In genomic region chr7:39833865-39834634, GRCh38 we compare ENCODE assay signal across 8 cellular contexts.
DNase-seq lines count a peak whose midpoint lies in the region; ATAC-seq and TF ChIP-seq lines count a peak whose summit lies in the region.
"Not testable (repeated sequence)": the region's sequence is repeated elsewhere in the genome, so short reads cannot be mapped to it uniquely, and the experiment has no call there.

No MANE protein-coding gene starts in this region.

- not testable (repeated sequence) for H3K9me2 ChIP-seq in PC-9 (ENCODE audit: insufficient read depth); hepatocyte (replicated peaks; ENCODE audit: insufficient read depth)

- not testable (repeated sequence) for H3K36me3 ChIP-seq in PC-9 (ENCODE audit: low read depth); hepatocyte (replicated peaks; ENCODE audit: insufficient read depth, low read depth); muscle layer of colon (ENCODE audit: insufficient read depth, low read length); rectal smooth muscle tissue (ENCODE audit: control insufficient read depth, insufficient read depth, low read length); tibial artery

- TF ChIP-seq CTCF in CD4-positive, alpha-beta T cell (IDR thresholded peaks at IDR 0.05); PC-9 (conservative IDR thresholded peaks at IDR 0.05); hepatocyte (IDR thresholded peaks at IDR 0.05; ENCODE audit: poor library complexity); tibial artery (IDR thresholded peaks at IDR 0.05): not testable (repeated sequence)

- not testable (repeated sequence) for H3K36me3 Mint-ChIP-seq in CD4-positive, alpha-beta T cell (ENCODE audit: low read depth); activated T-helper 17 cell treated with anti-CD3 and anti-CD28 coated beads, Interleukin-2, amount 50 U/mL, for 72 hours (ENCODE audit: low read depth); dendritic cell treated with granulocyte-macrophage colony-stimulating factor and Interleukin-4, amounts not matched to agents 40 ng/mL and 50 ng/mL, for 4 days (ENCODE audit: low read depth)

- H4K20me1 ChIP-seq in PC-9 (ENCODE audit: insufficient read depth); hepatocyte (ENCODE audit: insufficient read depth, poor library complexity, severe bottlenecking): not testable (repeated sequence)

- not testable (repeated sequence) for H3K4me1 Mint-ChIP-seq in CD4-positive, alpha-beta T cell (ENCODE audit: low read depth); activated T-helper 17 cell treated with anti-CD3 and anti-CD28 coated beads, Interleukin-2, amount 50 U/mL, for 72 hours
- H3K4me1 Mint-ChIP-seq in dendritic cell treated with granulocyte-macrophage colony-stimulating factor and Interleukin-4, amounts not matched to agents 40 ng/mL and 50 ng/mL, for 4 days (ENCODE audit: low read depth) = peaks cover 16% of the 10 kb centered on the region

- not testable (repeated sequence) for H3K9me3 ChIP-seq in CD4-positive, alpha-beta T cell (ENCODE audit: control insufficient read depth, low read length); PC-9 (ENCODE audit: insufficient read depth, low read depth); hepatocyte (ENCODE audit: low read depth); muscle layer of colon (ENCODE audit: low read length); tibial artery

- POLR2A ChIA-PET in CD4-positive, alpha-beta T cell (lab: Charles Lee); PC-9 (lab: Charles Lee; ENCODE audit: unreplicated experiment): not testable (repeated sequence)

- H3K9ac ChIP-seq in muscle layer of colon (ENCODE audit: low read length); rectal smooth muscle tissue (ENCODE audit: low read length): not testable (repeated sequence)

- not testable (repeated sequence) for BruUV-seq in PC-9 (replicated peaks; lab: Mats Ljungman, UMichigan)

- H3K4me1 ChIP-seq in PC-9 (replicated peaks; ENCODE audit: insufficient read depth); hepatocyte (ENCODE audit: insufficient read depth); muscle layer of colon (ENCODE audit: insufficient read depth, low read length); rectal smooth muscle tissue (ENCODE audit: control insufficient read depth, insufficient read depth, low read length); tibial artery: not testable (repeated sequence)

- H3K4me2 ChIP-seq in PC-9 (peak overlapping the region; percentile 71; the same call in 1 of the 2 replicates), hepatocyte (peak overlapping the region; percentile 91)

- peak overlapping the region; percentile 57 for H3K4me3 Mint-ChIP-seq in CD4-positive, alpha-beta T cell
- H3K4me3 Mint-ChIP-seq in activated T-helper 17 cell treated with anti-CD3 and anti-CD28 coated beads, Interleukin-2, amount 50 U/mL, for 72 hours = peak overlapping the region; percentile 43
- H3K4me3 Mint-ChIP-seq in dendritic cell treated with granulocyte-macrophage colony-stimulating factor and Interleukin-4, amounts not matched to agents 40 ng/mL and 50 ng/mL, for 4 days = peak overlapping the region; percentile 59

- not testable (repeated sequence) for H3F3A ChIP-seq in PC-9 (ENCODE audit: insufficient read depth, low read depth)

- not testable (repeated sequence) for H3K4me3 ChIP-seq in PC-9
- H3K4me3 ChIP-seq in hepatocyte (peak overlapping the region; percentile 21), muscle layer of colon (ENCODE audit: low read depth in 1 of 2, low read length in 2 of 2) (peak overlapping the region; percentile 31 to 32), rectal smooth muscle tissue (ENCODE audit: low read length) (peak overlapping the region; percentile 51), tibial artery (peak overlapping the region; percentile 45 to 52)

- H2AFZ ChIP-seq in PC-9 = not testable (repeated sequence)
- peak overlapping the region; percentile 75 for H2AFZ ChIP-seq in hepatocyte

- peaks cover 76% of the 10 kb centered on the region for H3K27me3 Mint-ChIP-seq in CD4-positive, alpha-beta T cell
- peaks cover 44% of the 10 kb centered on the region for H3K27me3 Mint-ChIP-seq in activated T-helper 17 cell treated with anti-CD3 and anti-CD28 coated beads, Interleukin-2, amount 50 U/mL, for 72 hours
- H3K27me3 Mint-ChIP-seq in dendritic cell treated with granulocyte-macrophage colony-stimulating factor and Interleukin-4, amounts not matched to agents 40 ng/mL and 50 ng/mL, for 4 days = peaks cover 40% of the 10 kb centered on the region

- not testable (repeated sequence) for H3K9me3 Mint-ChIP-seq in CD4-positive, alpha-beta T cell; activated T-helper 17 cell treated with anti-CD3 and anti-CD28 coated beads, Interleukin-2, amount 50 U/mL, for 72 hours; dendritic cell treated with granulocyte-macrophage colony-stimulating factor and Interleukin-4, amounts not matched to agents 40 ng/mL and 50 ng/mL, for 4 days

- not testable (repeated sequence) for H3K27ac ChIP-seq in CD4-positive, alpha-beta T cell (ENCODE audit: low read depth, low read length); PC-9; hepatocyte; muscle layer of colon (ENCODE audit: low read depth, low read length); rectal smooth muscle tissue (ENCODE audit: low read depth, low read length); tibial artery

- not testable (repeated sequence) for H3K27ac Mint-ChIP-seq in CD4-positive, alpha-beta T cell; activated T-helper 17 cell treated with anti-CD3 and anti-CD28 coated beads, Interleukin-2, amount 50 U/mL, for 72 hours; dendritic cell treated with granulocyte-macrophage colony-stimulating factor and Interleukin-4, amounts not matched to agents 40 ng/mL and 50 ng/mL, for 4 days

- DNase-seq in CD4-positive, alpha-beta T cell; PC-9; hepatocyte (ENCODE audit: low spot score); tibial artery: not testable (repeated sequence)

- intact Hi-C loops in CD4-positive, alpha-beta T cell (cut with DNase I, micrococcal nuclease); PC-9 (cut with micrococcal nuclease; ENCODE audit: unreplicated experiment); dendritic cell treated with granulocyte-macrophage colony-stimulating factor and Interleukin-4, amounts not matched to agents 40 ng/mL and 50 ng/mL, for 4 days (cut with micrococcal nuclease); tibial artery (cut with DNase I; ENCODE audit: low total_unique reads): not testable (repeated sequence)

- H3K27me3 ChIP-seq in CD4-positive, alpha-beta T cell (ENCODE audit: control insufficient read depth, insufficient read depth, low read length) = peaks cover 38% of the 10 kb centered on the region
- peaks cover 12% of the 10 kb centered on the region for H3K27me3 ChIP-seq in PC-9 (ENCODE audit: insufficient read depth, low read depth)
- H3K27me3 ChIP-seq in hepatocyte = peaks cover 43% of the 10 kb centered on the region
- H3K27me3 ChIP-seq in muscle layer of colon (ENCODE audit: control insufficient read depth in 1 of 2, insufficient read depth in 2 of 2, low read length in 2 of 2); rectal smooth muscle tissue (ENCODE audit: control insufficient read depth, insufficient read depth, low read length): not testable (repeated sequence)
- peaks cover 0 to 48% of the 10 kb centered on the region in 2 donors for H3K27me3 ChIP-seq in tibial artery

- H3K79me2 ChIP-seq in PC-9 (ENCODE audit: low read depth); hepatocyte: not testable (repeated sequence)

- ATAC-seq in CD4-positive, alpha-beta T cell (ENCODE audit: poor library complexity); activated T-helper 17 cell treated with anti-CD3 and anti-CD28 coated beads, Interleukin-2, amount 50 U/mL, for 72 hours (replicated peaks): not testable (repeated sequence)

- CTCF ChIA-PET in CD4-positive, alpha-beta T cell (lab: Charles Lee) = not testable (repeated sequence)
- CTCF ChIA-PET in PC-9 (lab: Charles Lee) = interaction anchor here (0.6 kb wide), 1 partner anchor 255 kb away, joined by 3 read pairs; no protein-coding TSS in a partner anchor

- 33% methylated on average over 30 of the region's 36 CpGs for WGBS in hepatocyte (ENCODE audit: low lambda C conversion rate, missing lambda C conversion rate)
